ENCODE assay signal across 8 cellular contexts in genomic region chr22:17628304-17629166, GRCh38. TPM values are rescaled to one million over a fixed set of nuclear protein-coding genes. Genes with fewer than 3 reads are reported as not detected.
DNase-seq lines count a peak whose midpoint lies in the region; ATAC-seq, FAIRE-seq and TF ChIP-seq lines count a peak whose summit lies in the region.

ATP6V1E1 (minus strand) TSS chr22:17628749; CDS start chr22:17628635, 114 bp downstream.

- no peaks in the 10 kb centered on the region for H3K36me3 ChIP-seq in BE2C

- H3K4me1 ChIP-seq in BE2C = no peaks in the 10 kb centered on the region

- H3K9me3 ChIP-seq in BE2C = no peaks in the 10 kb centered on the region

- TF ChIP-seq CTCF in BE2C (IDR thresholded peaks at IDR 0.05; ENCODE audit: low read depth, low read length) = no peak

- DNase-seq in BE2C = peak; percentile 94
- peak; percentile 93 for DNase-seq in GM19240 (ENCODE audit: insufficient read length, low spot score)
- DNase-seq in NCI-H526 (lab: John Stamatoyannopoulos, UW) = peak; percentile 82 to 92
- peak; percentile 95 for DNase-seq in activated CD4-positive, alpha-beta T cell treated with anti-CD3 and anti-CD28 coated beads for 48 hours
- DNase-seq in kidney tubule cell (ENCODE audit: low spot score) = peak; percentile 98
- DNase-seq in stimulated activated CD4-positive, alpha-beta T cell treated with anti-CD3 and anti-CD28 coated beads, Interleukin-1b, Interleukin-23, amount 100 ng/mL, for 24 hours (ENCODE audit: low read depth in 4 of 4, low spot score in 1 of 4) = peak; percentile 77 to 90 (median 86)

- peak; percentile 99 for ATAC-seq in HG03460 (IDR thresholded peaks at IDR 0.05; ENCODE audit: unreplicated experiment)

- no peaks in the 10 kb centered on the region for H3K27me3 ChIP-seq in BE2C

- FAIRE-seq in colon (lab: Jason Lieb, UNC) = peak; percentile 49

- H3K4me3 ChIP-seq in BE2C (ENCODE audit: low read depth, low read length) = peak within 1 kb of the TSS; percentile 95

RNA-seq across cellular contexts. Expression of gene ATP6V1E1, which starts in this region (rescaled TPM):
- polyA plus RNA-seq in BE2C (2012; ENCODE audit: insufficient read depth, insufficient read length, low read depth) = 164 TPM

Comparison
In these comparisons a context has a peak if more than half of its experiments do, and no peak if none do; other contexts are left out.
1. Peak in every context shown above with its lines: DNase-seq, ATAC-seq and H3K4me3 ChIP-seq.